In the genomic region with DNA sequence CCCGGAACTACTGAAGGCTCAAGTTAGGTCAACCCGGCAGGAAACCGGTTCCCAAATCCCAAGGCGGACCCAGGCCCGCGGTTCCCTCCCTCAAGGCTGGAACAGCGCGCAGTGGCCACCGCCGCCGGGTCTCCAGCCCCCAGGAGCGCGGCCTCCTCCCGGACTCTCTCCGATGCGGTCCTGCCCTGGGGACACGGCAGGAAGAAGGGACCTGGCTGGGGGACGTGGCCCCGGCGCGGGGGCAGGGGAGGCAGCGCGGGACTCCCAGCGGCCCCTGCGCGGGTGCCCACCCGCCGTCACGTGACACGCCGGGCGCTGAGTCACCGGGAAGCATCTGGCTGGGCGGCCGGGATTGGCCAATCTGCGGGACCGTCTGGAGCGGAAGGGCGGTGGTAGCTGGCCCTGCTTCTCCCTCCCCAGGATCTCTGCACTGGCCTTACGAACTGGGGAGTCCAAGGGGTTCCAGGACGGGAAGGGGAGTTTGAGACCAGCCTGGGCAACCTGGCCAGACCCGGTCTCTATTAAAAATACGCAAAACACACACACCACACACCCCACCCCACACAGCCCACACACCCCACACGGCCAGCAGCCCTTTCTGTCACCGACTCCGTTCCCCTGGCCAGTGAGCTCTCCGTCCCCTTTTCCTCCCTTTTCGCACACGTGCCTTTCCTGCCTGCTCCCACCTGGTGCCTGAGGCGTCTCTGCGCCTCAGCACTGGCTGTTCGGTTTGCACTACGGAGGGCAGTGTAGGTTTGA, we compare ENCODE assay signal across 8 cellular contexts. TPM values are rescaled to one million over a fixed set of nuclear protein-coding genes. Genes with fewer than 3 reads are reported as not detected.
DNase-seq lines count a peak whose midpoint lies in the region; ATAC-seq and TF ChIP-seq lines count a peak whose summit lies in the region.

No MANE protein-coding gene starts in this region.

- H3K4me3 Mint-ChIP-seq in activated B cell treated with CpG ODN at 0.5 μM for 24 hours, result peak overlapping the region; percentile 96

- intact Hi-C loops in activated B cell treated with CpG ODN at 0.5 μM for 24 hours (cut with micrococcal nuclease), result loop anchor here (1.0 to 2.0 kb wide), 4 partner anchors 11 to 95 kb away; partner anchors contain the start of gene SLC25A45

- no peaks in the 10 kb centered on the region for H3K27me3 ChIP-seq in AG04450 (ENCODE audit: control insufficient read depth, insufficient read depth, low read length)

- peaks cover 23% of the 10 kb centered on the region for H3K4me1 Mint-ChIP-seq in activated B cell treated with CpG ODN at 0.5 μM for 24 hours

- H3K27ac ChIP-seq in AG04450 (ENCODE audit: low read depth, low read length), result peak overlapping the region; percentile 98

- DNase-seq in AG04450 (ENCODE audit: low read depth, low spot score), result no peak
- peak; percentile 83 for DNase-seq in NCI-H2227 treated with DMSO at 0.1 percent for 48 hours (lab: John Stamatoyannopoulos, UW)
- peak; percentile 92 for DNase-seq in activated B cell treated with CpG ODN at 0.5 μM for 24 hours
- peak; percentile 95 to 96 for DNase-seq in cardiac fibroblast (ENCODE audit: low read depth in 2 of 2)
- peak; percentile 96 for DNase-seq in iris pigment epithelial cell (ENCODE audit: low read depth)
- DNase-seq in stimulated activated CD4-positive, alpha-beta T cell treated with anti-CD3 and anti-CD28 coated beads, Interleukin-12 subunit alpha, Interleukin-12 subunit beta, amount 100 ng/mL, for 48 hours (ENCODE audit: low read depth in 2 of 3, low spot score in 1 of 3), result peak; percentile 83 to 94 (median 87)

- no peaks in the 10 kb centered on the region for H3K27me3 Mint-ChIP-seq in activated B cell treated with CpG ODN at 0.5 μM for 24 hours

- TF ChIP-seq CTCF in AG04450 (IDR thresholded peaks at IDR 0.05; ENCODE audit: low read depth, low read length) (no peak), activated B cell treated with CpG ODN at 0.5 μM for 24 hours (IDR thresholded peaks at IDR 0.05) (no peak), cardiac fibroblast (IDR thresholded peaks at IDR 0.05; ENCODE audit: low read depth, low read length) (no peak)

- H3K4me3 ChIP-seq in AG04450 (ENCODE audit: low read depth, low read length) (peak overlapping the region; percentile 76), cardiac fibroblast (replicated peaks in 1 of 2; ENCODE audit: low read depth in 2 of 2, low read length in 2 of 2) (peak overlapping the region; percentile 69 to 75)

- CTCF ChIA-PET in AG04450 (lab: Charles Lee), result interaction anchor here (2.5 to 3.0 kb wide), 2 partner anchors 15 to 61 kb away, joined by 11 to 17 read pairs; no protein-coding TSS in a partner anchor
- CTCF ChIA-PET in activated B cell treated with CpG ODN at 0.5 μM for 24 hours (lab: Charles Lee), result interaction anchor here (0.7 to 1.5 kb wide), 5 partner anchors 16 to 55 kb away, joined by 3 to 5 read pairs (median 3); partner anchors contain the start of gene NEAT1

- no peaks in the 10 kb centered on the region; the same call in 1 of the 2 replicates for H3K9me3 ChIP-seq in AG04450 (ENCODE audit: control insufficient read depth, insufficient read depth, low read length)

- peak overlapping the region; percentile 99 for H3K27ac Mint-ChIP-seq in activated B cell treated with CpG ODN at 0.5 μM for 24 hours

- POLR2A ChIA-PET in AG04450 (lab: Yijun Ruan, JAX) (interaction anchor here (0.5 to 8.3 kb wide), 11 partner anchors 11 to 144 kb away, joined by 3 to 657 read pairs (median 11); partner anchors contain the start of genes DPF2, MALAT1 and NEAT1), activated B cell treated with CpG ODN at 0.5 μM for 24 hours (lab: Charles Lee) (interaction anchor here (0.6 to 25.9 kb wide), 21 partner anchors 8 to 234 kb away, joined by 3 to 1949 read pairs (median 9); partner anchors contain the start of genes MALAT1, NEAT1 and SLC25A45)

- ATAC-seq in GM18907 (IDR thresholded peaks at IDR 0.05; ENCODE audit: unreplicated experiment) (peak; percentile 74), HG03159 (IDR thresholded peaks at IDR 0.05; ENCODE audit: unreplicated experiment) (peak; percentile 68), activated B cell treated with CpG ODN at 0.5 μM for 24 hours (ENCODE audit: low read depth) (peak; percentile 86)

- peaks cover 4% of the 10 kb centered on the region for H3K36me3 Mint-ChIP-seq in activated B cell treated with CpG ODN at 0.5 μM for 24 hours (ENCODE audit: low read depth)

- no peaks in the 10 kb centered on the region for H3K9me3 Mint-ChIP-seq in activated B cell treated with CpG ODN at 0.5 μM for 24 hours

RNA-seq across cellular contexts. Expression of gene MALAT1, which starts 21.4 kb away (rescaled TPM):
- 1,149 and 1,465 TPM in 2 replicates for polyA plus RNA-seq in AG04450 (2011; rRNA removed)
- 15,934 and 21,970 TPM in 2 replicates for polyA minus RNA-seq in AG04450 (2011; rRNA and poly(A)+ RNA removed)
- total RNA-seq in activated B cell treated with CpG ODN at 0.5 μM for 24 hours, result 12,540 and 18,961 TPM in 2 replicates

RNA-seq across cellular contexts. Expression of gene SCYL1, which starts 47.4 kb away (rescaled TPM):
- 60.9 and 90.0 TPM in 2 replicates for polyA plus RNA-seq in AG04450 (2011; rRNA removed)
- 55.8 and 101 TPM in 2 replicates for polyA minus RNA-seq in AG04450 (2011; rRNA and poly(A)+ RNA removed)
- 70.0 and 75.7 TPM in 2 replicates for total RNA-seq in activated B cell treated with CpG ODN at 0.5 μM for 24 hours

RNA-seq across cellular contexts. Expression of gene NEAT1, which starts 54.9 kb away (rescaled TPM):
- 72.3 and 83.3 TPM in 2 replicates for polyA plus RNA-seq in AG04450 (2011; rRNA removed)
- 202 and 210 TPM in 2 replicates for polyA minus RNA-seq in AG04450 (2011; rRNA and poly(A)+ RNA removed)
- 578 and 699 TPM in 2 replicates for total RNA-seq in activated B cell treated with CpG ODN at 0.5 μM for 24 hours
